11 cellular contexts compared by ENCODE assay signal in genomic region chr1:168879906-168880734, GRCh38.
DNase-seq lines count a peak whose midpoint lies in the region; ATAC-seq, FAIRE-seq and TF ChIP-seq lines count a peak whose summit lies in the region.
"Had no signal": no experiment of that assay in that cellular context is flagged by ENCODE, and none has a peak within 500 bp of the region (broad histone marks: within the 10 kb centered on the region; RNA-seq: fewer than 3 reads in every experiment).

No MANE protein-coding gene starts in this region.

- no peaks in the 10 kb centered on the region for H3K9me1 ChIP-seq in endothelial cell of umbilical vein (replicated peaks; ENCODE audit: control insufficient read depth, extremely low read depth, insufficient read depth, low read length)

- no peaks in the 10 kb centered on the region for H4K20me1 ChIP-seq in endothelial cell of umbilical vein (replicated peaks; ENCODE audit: control insufficient read depth, extremely low read depth, insufficient read depth, low read length)

- intact Hi-C loops in endothelial cell of umbilical vein (cut with micrococcal nuclease): no loop called here

- no peak overlapping the region for H3K4me3 ChIP-seq in endothelial cell of umbilical vein (replicated peaks in 1 of 3; ENCODE audit: insufficient read depth in 1 of 3, low read depth in 1 of 3, low read length in 3 of 3)
- no peak overlapping the region for H3K4me3 ChIP-seq in lung

- TF ChIP-seq POLR2A in endothelial cell of umbilical vein (IDR thresholded peaks at IDR 0.05; ENCODE audit: low read depth, low read length): no peak

- FAIRE-seq in endothelial cell of umbilical vein (lab: Jason Lieb, UNC): no peak
- FAIRE-seq in urothelium cell line (lab: Jason Lieb, UNC): peak; percentile 20

- no peaks in the 10 kb centered on the region for H3K27me3 ChIP-seq in endothelial cell of umbilical vein (ENCODE audit: control insufficient read depth in 2 of 2, insufficient read depth in 2 of 2, low read length in 2 of 2)
- no peaks in the 10 kb centered on the region for H3K27me3 ChIP-seq in lung (ENCODE audit: control insufficient read depth, insufficient read depth)

- H3K4me2 ChIP-seq in endothelial cell of umbilical vein (ENCODE audit: insufficient read depth, low read length): no peak overlapping the region

- ATAC-seq in lung (ENCODE audit: insufficient read depth, low FRiP score): peak; percentile 10
- ATAC-seq: effector memory CD8-positive, alpha-beta T cell; naive thymus-derived CD8-positive, alpha-beta T cell had no signal

- dilution Hi-C loops in endothelial cell of umbilical vein (cut with MboI; ENCODE audit: extremely low pct_ligation_motif_present, low sequenced_read_pairs): no loop called here

- H3K9me3 ChIP-seq in endothelial cell of umbilical vein (replicated peaks; ENCODE audit: control insufficient read depth, insufficient read depth, low read length): no peaks in the 10 kb centered on the region
- H3K9me3 ChIP-seq in lung (ENCODE audit: control insufficient read depth in 2 of 2, insufficient read depth in 1 of 2, low read length in 1 of 2): no peaks in the 10 kb centered on the region

- POLR2A ChIA-PET in endothelial cell of umbilical vein (lab: Charles Lee): no interaction called here

- no peaks in the 10 kb centered on the region for H3K36me3 ChIP-seq in endothelial cell of umbilical vein (ENCODE audit: control insufficient read depth in 2 of 2, extremely low read depth in 1 of 2, insufficient read depth in 2 of 2, low read length in 2 of 2)
- no peaks in the 10 kb centered on the region for H3K36me3 ChIP-seq in lung (ENCODE audit: control insufficient read depth in 2 of 2, insufficient read depth in 2 of 2, low read length in 2 of 2)

- no peaks in the 10 kb centered on the region for H3K79me2 ChIP-seq in endothelial cell of umbilical vein (ENCODE audit: control insufficient read depth, insufficient read depth, low read length)

- H3K9ac ChIP-seq in endothelial cell of umbilical vein (replicated peaks; ENCODE audit: extremely low read depth, insufficient read depth, low read length): no peak overlapping the region

- CTCF ChIA-PET in endothelial cell of umbilical vein (lab: Charles Lee): interaction anchor here (0.8 to 1.5 kb wide), 4 partner anchors 17 to 80 kb away, joined by 3 to 4 read pairs (median 3); no protein-coding TSS in a partner anchor

- no peaks in the 10 kb centered on the region for H3K4me1 ChIP-seq in endothelial cell of umbilical vein (ENCODE audit: control insufficient read depth, extremely low read depth, insufficient read depth, low read length)
- H3K4me1 ChIP-seq in lung (ENCODE audit: control insufficient read depth in 2 of 2, insufficient read depth in 2 of 2, low read length in 2 of 2): peaks cover 0 to 3% of the 10 kb centered on the region in 2 donors

- DNase-seq in NCI-H748 (lab: John Stamatoyannopoulos, UW; ENCODE audit: unreplicated experiment) (peak; percentile 20), NCI-H748 treated with DMSO at 0.1 percent for 48 hours (lab: John Stamatoyannopoulos, UW) (no peak), endothelial cell of umbilical vein (ENCODE audit: low read depth, low spot score) (peak; percentile 8), lung (ENCODE audit: low spot score) (peak; percentile 29), urothelium cell line (ENCODE audit: low spot score) (no peak), NCI-H187 (lab: John Stamatoyannopoulos, UW) (no peak), C1 segment of cervical spinal cord (lab: John Stamatoyannopoulos, UW) (no peak), glomerular visceral epithelial cell (ENCODE audit: extremely low spot score) (no peak)
- DNase-seq: effector memory CD8-positive, alpha-beta T cell; naive thymus-derived CD8-positive, alpha-beta T cell; NCI-H1105 had no signal

- TF ChIP-seq CTCF in endothelial cell of umbilical vein (IDR thresholded peaks at IDR 0.05; ENCODE audit: extremely low read depth in 1 of 2, insufficient read depth in 1 of 2, low read depth in 1 of 2, low read length in 2 of 2) (no peak), lung (IDR thresholded peaks at IDR 0.05; ENCODE audit: control extremely low read depth, extremely low read depth) (no peak)

- no peak overlapping the region for H3K27ac ChIP-seq in endothelial cell of umbilical vein (ENCODE audit: insufficient read depth, low read depth, low read length)
- peak overlapping the region in 1 of 2 donors; percentile 68 for H3K27ac ChIP-seq in lung (ENCODE audit: low read depth in 1 of 2, low read length in 1 of 2)

- BruUV-seq in endothelial cell of umbilical vein (replicated peaks; lab: Mats Ljungman, UMichigan): no TSS peak

- H2AFZ ChIP-seq in endothelial cell of umbilical vein (ENCODE audit: low read depth, low read length): no peak overlapping the region

- WGBS in lung, 2 donors: 34 to 51% methylated on average over 10 of the region's 10 CpGs

TF ChIP-seq in endothelial cell of umbilical vein, 7 proteins besides CTCF, POLR2A, EP300 and RAD21:
- TF ChIP-seq GATA2 (IDR thresholded peaks at IDR 0.05; ENCODE audit: insufficient read depth, insufficient read length, low read depth, low read length) (no peak), MYC (IDR thresholded peaks at IDR 0.05; ENCODE audit: low read depth, low read length) (no peak), FOS (IDR thresholded peaks at IDR 0.05; ENCODE audit: borderline replicate concordance, insufficient read depth, low read length) (no peak), MAX (IDR thresholded peaks at IDR 0.05; ENCODE audit: insufficient read depth, insufficient read length) (no peak), JUN (IDR thresholded peaks at IDR 0.05; ENCODE audit: borderline replicate concordance, insufficient read depth, insufficient read length, low read depth) (no peak), EZH2 (IDR thresholded peaks at IDR 0.05; ENCODE audit: borderline replicate concordance, low read depth, low read length, severe bottlenecking) (no peak), POLR2AphosphoS5 (IDR thresholded peaks at IDR 0.05; ENCODE audit: insufficient read depth, low read depth, low read length) (no peak)

Comparison
In these comparisons a context has a peak if more than half of its experiments do, and no peak if none do; other contexts are left out.
1. DNase-seq: peak in NCI-H748 (single experiment), endothelial cell of umbilical vein (single experiment) and lung (single experiment); none in NCI-H748 treated with DMSO at 0.1 percent for 48 hours (single experiment), urothelium cell line (single experiment), NCI-H187 (0 of 2), C1 segment of cervical spinal cord (0 of 14) and glomerular visceral epithelial cell (single experiment).